In the genomic region with DNA sequence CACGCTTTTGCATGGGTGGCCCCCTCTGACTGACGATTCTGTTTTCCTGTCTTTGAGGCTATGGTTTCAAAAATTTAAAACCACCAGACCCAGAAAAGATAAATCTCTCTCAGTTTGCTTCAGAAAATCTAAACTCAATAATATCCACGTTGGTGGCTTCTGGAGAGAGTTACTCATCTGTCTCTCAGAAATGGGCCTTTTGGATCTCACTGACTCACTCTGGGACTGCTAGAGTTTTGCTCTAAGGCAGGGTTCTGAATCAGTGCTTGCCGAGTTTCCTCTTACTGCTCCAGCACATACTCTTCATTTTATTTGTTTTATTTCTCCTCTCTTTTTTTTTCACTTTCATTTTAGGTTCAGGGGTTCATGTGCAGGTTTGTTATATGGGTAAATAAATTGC, we compare ENCODE assay signal across 13 cellular contexts.
DNase-seq lines count a peak whose midpoint lies in the region; ATAC-seq, FAIRE-seq and TF ChIP-seq lines count a peak whose summit lies in the region.
"Had no signal": no experiment of that assay in that cellular context is flagged by ENCODE, and none has a peak within 500 bp of the region (broad histone marks: within the 10 kb centered on the region; RNA-seq: fewer than 3 reads in every experiment).

No MANE protein-coding gene starts in this region.

- no peak overlapping the region for H3K4me3 Mint-ChIP-seq in H9
- H3K4me3 Mint-ChIP-seq in chondrocyte (ENCODE audit: unreplicated experiment): no peak overlapping the region
- H3K4me3 Mint-ChIP-seq: activated T-cell treated with anti-CD3 and anti-CD28 coated beads, Interleukin-2, amount 50 U/mL, for 72 hours had no signal

- H4K5ac ChIP-seq in H9 (ENCODE audit: insufficient read length, low read depth, low read length): no peak overlapping the region

- H2BK20ac ChIP-seq in H9 (ENCODE audit: low read depth, low read length, poor library complexity, severe bottlenecking): no peak overlapping the region

- no peak overlapping the region for H3K27ac Mint-ChIP-seq in H9
- H3K27ac Mint-ChIP-seq in chondrocyte (ENCODE audit: unreplicated experiment): no peak overlapping the region
- H3K27ac Mint-ChIP-seq: activated T-cell treated with anti-CD3 and anti-CD28 coated beads, Interleukin-2, amount 50 U/mL, for 72 hours had no signal

- H4K20me1 ChIP-seq in H9 (ENCODE audit: control insufficient read depth, insufficient read depth, insufficient read length): no peaks in the 10 kb centered on the region

- H2BK12ac ChIP-seq in H9 (ENCODE audit: insufficient read length, low read depth, low read length): no peak overlapping the region

- H4K91ac ChIP-seq in H9 (ENCODE audit: insufficient read length, low read depth, low read length): no peak overlapping the region

- no peak for DNase-seq in H9
- peak; percentile 68 for DNase-seq in amniotic stem cell (lab: John Stamatoyannopoulos, UW)
- DNase-seq in hepatic stellate cell (ENCODE audit: low spot score): peak; percentile 64
- no peak for DNase-seq in chondrocyte (ENCODE audit: low spot score)
- no peak for DNase-seq in HTR-8/SVneo (ENCODE audit: insufficient read length, low spot score)
- DNase-seq in DMS153 (lab: John Stamatoyannopoulos, UW): no peak
- DNase-seq: activated T-cell treated with anti-CD3 and anti-CD28 coated beads, Interleukin-2, amount 50 U/mL, for 72 hours; effector memory CD4-positive, alpha-beta T cell; NCI-H1092 treated with DMSO at 0.1 percent for 48 hours; T1000 had no signal

- peak overlapping the region in 1 of 2 donors; percentile 16 for H3K4me3 ChIP-seq in stomach smooth muscle (ENCODE audit: low read length in 2 of 2)

- no peaks in the 10 kb centered on the region for H3K27me3 ChIP-seq in H9 (ENCODE audit: insufficient read depth, low read length)
- no peaks in the 10 kb centered on the region for H3K27me3 ChIP-seq in stomach smooth muscle (ENCODE audit: control insufficient read depth in 1 of 2, insufficient read depth in 2 of 2, low read length in 2 of 2)

- no peak overlapping the region for H3K4me2 ChIP-seq in H9 (ENCODE audit: insufficient read depth, insufficient read length, low read length)

- no peak overlapping the region for H2AFZ ChIP-seq in H9 (ENCODE audit: low read length)

- H2BK15ac ChIP-seq in H9 (ENCODE audit: low read depth, low read length): no peak overlapping the region

- no peak overlapping the region for H3K56ac ChIP-seq in H9 (ENCODE audit: insufficient read length, low read depth, low read length)

- H3K18ac ChIP-seq in H9 (ENCODE audit: insufficient read length, low read depth, low read length): no peak overlapping the region

- H3T11ph ChIP-seq in H9 (ENCODE audit: low read length): no peak overlapping the region

- H2BK120ac ChIP-seq in H9 (ENCODE audit: low read depth, low read length, poor library complexity, severe bottlenecking): peak overlapping the region; percentile 36

- H3K14ac ChIP-seq in H9 (ENCODE audit: insufficient read depth, low read length): no peak overlapping the region

- no peaks in the 10 kb centered on the region for H3K79me2 ChIP-seq in H9 (ENCODE audit: insufficient read depth, low read length)

- H3K4ac ChIP-seq in H9 (ENCODE audit: low read depth, low read length): no peak overlapping the region

- H3K27me3 Mint-ChIP-seq in H9 (ENCODE audit: low read depth): no peaks in the 10 kb centered on the region
- no peaks in the 10 kb centered on the region for H3K27me3 Mint-ChIP-seq in chondrocyte (ENCODE audit: low read depth)

- no peak overlapping the region for H2AK5ac ChIP-seq in H9 (ENCODE audit: insufficient read length, low read length)

- H3K27ac ChIP-seq in H9 (ENCODE audit: insufficient read length, low read depth, low read length) (no peak overlapping the region), stomach smooth muscle (ENCODE audit: low read length) (peak overlapping the region; percentile 69)

- H3K4me1 ChIP-seq in H9 (ENCODE audit: insufficient read depth, low read length): no peaks in the 10 kb centered on the region
- H3K4me1 ChIP-seq in stomach smooth muscle (ENCODE audit: control insufficient read depth, insufficient read depth, low read length): peaks cover 5% of the 10 kb centered on the region

- H3K9me3 Mint-ChIP-seq in H9 (peaks cover 19 to 21% of the 10 kb centered on the region in 2 experiments), chondrocyte (ENCODE audit: low read depth) (peaks cover 18% of the 10 kb centered on the region)

- no peaks in the 10 kb centered on the region for H3K23me2 ChIP-seq in H9 (ENCODE audit: insufficient read length, low read depth, low read length, poor library complexity, severe bottlenecking)

- no peak for FAIRE-seq in HTR-8/SVneo (lab: Jason Lieb, UNC)
- FAIRE-seq: RCC 7860 had no signal

- no peak for TF ChIP-seq CTCF in H9 (conservative IDR thresholded peaks at IDR 0.05)
- no peak for TF ChIP-seq CTCF in chondrocyte (IDR thresholded peaks at IDR 0.05)

- H4K8ac ChIP-seq in H9 (replicated peaks; ENCODE audit: insufficient read length, low read depth, low read length): no peak overlapping the region

- H3K9me3 ChIP-seq in H9 (ENCODE audit: control insufficient read depth, low read depth, low read length) (no peaks in the 10 kb centered on the region), stomach smooth muscle (ENCODE audit: control insufficient read depth in 2 of 2, low read length in 2 of 2) (no peaks in the 10 kb centered on the region)

- H3K36me3 ChIP-seq in stomach smooth muscle (ENCODE audit: control insufficient read depth in 2 of 2, insufficient read depth in 2 of 2, low read length in 2 of 2): no peaks in the 10 kb centered on the region

- H2BK5ac ChIP-seq in H9 (ENCODE audit: insufficient read length, low read length): no peak overlapping the region

- no CpG with 5 or more reads among the region's 4 CpGs for WGBS in H9 (ENCODE audit: extremely low coverage, insufficient read length, low lambda C conversion rate)

- no peak overlapping the region for H3K23ac ChIP-seq in H9 (ENCODE audit: insufficient read length, low read depth, low read length)

- no peak for ATAC-seq in HG02938 (IDR thresholded peaks at IDR 0.05; ENCODE audit: unreplicated experiment)
- ATAC-seq: activated T-cell treated with anti-CD3 and anti-CD28 coated beads, Interleukin-2, amount 50 U/mL, for 72 hours had no signal

- H3K36me3 Mint-ChIP-seq in H9 (ENCODE audit: insufficient read depth in 1 of 3, low read depth in 3 of 3): peaks cover 12 to 20% (median 16%) of the 10 kb centered on the region in 3 experiments
- peaks cover 11% of the 10 kb centered on the region for H3K36me3 Mint-ChIP-seq in chondrocyte (ENCODE audit: low read depth)

- H3K4me1 Mint-ChIP-seq in H9: peaks cover 12 to 26% of the 10 kb centered on the region in 2 experiments
- peaks cover 7% of the 10 kb centered on the region for H3K4me1 Mint-ChIP-seq in chondrocyte (ENCODE audit: low read depth)

- H3K9ac ChIP-seq in H9 (ENCODE audit: extremely low read depth, insufficient read length, low read length) (no peak overlapping the region), stomach smooth muscle (ENCODE audit: low read length in 2 of 2) (peak overlapping the region; percentile 5 to 37)

- H3K79me1 ChIP-seq in H9 (ENCODE audit: insufficient read depth, low read depth, low read length, poor library complexity, severe bottlenecking): no peaks in the 10 kb centered on the region

Comparison
In these comparisons a context has a peak if more than half of its experiments do, and no peak if none do; other contexts are left out.
1. DNase-seq: peak in amniotic stem cell (single experiment) and hepatic stellate cell (single experiment); none in H9 (single experiment), chondrocyte (single experiment), HTR-8/SVneo (single experiment) and DMS153 (single experiment).